8 cellular contexts compared by ENCODE assay signal in genomic region chr6:137589067-137589848, GRCh38.
DNase-seq lines count a peak whose midpoint lies in the region; ATAC-seq lines count a peak whose summit lies in the region.

No MANE protein-coding gene starts in this region.

- DNase-seq in NCI-H82 (lab: John Stamatoyannopoulos, UW) (peak; percentile 75), NCI-H82 treated with DMSO at 0.1 percent for 48 hours (lab: John Stamatoyannopoulos, UW; ENCODE audit: unreplicated experiment) (no peak), NCI-H1092 (lab: John Stamatoyannopoulos, UW) (peak; percentile 10), DMS114 treated with DMSO at 0.1 percent for 48 hours (lab: John Stamatoyannopoulos, UW; ENCODE audit: unreplicated experiment) (no peak)
- peak; percentile 21 to 42 for DNase-seq in activated CD4-positive, alpha-beta T cell treated with anti-CD3 and anti-CD28 coated beads for 4 hours

- H3K36me3 ChIP-seq in esophagus (ENCODE audit: control insufficient read depth in 2 of 2, insufficient read depth in 2 of 2, low read length in 1 of 2), result no peaks in the 10 kb centered on the region

- H3K4me1 ChIP-seq in esophagus (ENCODE audit: control insufficient read depth in 2 of 2, insufficient read depth in 2 of 2, low read length in 1 of 2), result peaks cover 0 to 11% of the 10 kb centered on the region in 2 donors

- H3K27ac ChIP-seq in esophagus (ENCODE audit: low read depth in 2 of 2, low read length in 1 of 2) (peak overlapping the region; percentile 69 to 71), skin epidermis (peak overlapping the region in 11 of 21 experiments; percentile 3 to 82 (median 60))

- 49 to 56% methylated on average over 9 of the region's 9 CpGs for WGBS in esophagus, 2 donors

- peaks cover 3 to 4% of the 10 kb centered on the region in 2 donors for H3K9me3 ChIP-seq in esophagus (ENCODE audit: control insufficient read depth in 2 of 2, insufficient read depth in 1 of 2, low read depth in 1 of 2, low read length in 1 of 2)

- H3K27me3 ChIP-seq in esophagus (ENCODE audit: control insufficient read depth in 1 of 2, insufficient read depth in 2 of 2, low read length in 2 of 2), result no peaks in the 10 kb centered on the region

- ATAC-seq in HG02678 (IDR thresholded peaks at IDR 0.05; ENCODE audit: unreplicated experiment), result peak; percentile 99

- H3K4me3 ChIP-seq in esophagus (ENCODE audit: low read depth in 1 of 2, low read length in 2 of 2) (no peak overlapping the region), skin epidermis (no peak overlapping the region)

Comparison
In these comparisons a context has a peak if more than half of its experiments do, and no peak if none do; other contexts are left out.
1. DNase-seq: peak in NCI-H82 (single experiment), NCI-H1092 (single experiment) and activated CD4-positive, alpha-beta T cell treated with anti-CD3 and anti-CD28 coated beads for 4 hours (2 of 2); none in NCI-H82 treated with DMSO at 0.1 percent for 48 hours (single experiment) and DMS114 treated with DMSO at 0.1 percent for 48 hours (single experiment).